Comparison of ENCODE assay signal across 27 cellular contexts in genomic region chr19:48711106-48711662, GRCh38. TPM values are rescaled to one million over a fixed set of nuclear protein-coding genes. Genes with fewer than 3 reads are reported as not detected.
DNase-seq lines count a peak whose midpoint lies in the region; ATAC-seq, FAIRE-seq and TF ChIP-seq lines count a peak whose summit lies in the region.
"Had no signal": no experiment of that assay in that cellular context is flagged by ENCODE, and none has a peak within 500 bp of the region (broad histone marks: within the 10 kb centered on the region; RNA-seq: fewer than 3 reads in every experiment).

No MANE protein-coding gene starts in this region.

- CTCF ChIA-PET in HepG2 (lab: Yijun Ruan, JAX; ENCODE audit: low intra/inter-chr PET ratio, low total read pairs): no interaction called here

- no peak overlapping the region for H3K4me3 ChIP-seq in HepG2 (replicated peaks in 1 of 3; ENCODE audit: insufficient read depth in 1 of 3, low read depth in 2 of 3, low read length in 3 of 3)
- H3K4me3 ChIP-seq in right lobe of liver: no peak overlapping the region
- H3K4me3 ChIP-seq: SJSA1 had no signal

- peak overlapping the region in 4 of 5 experiments; percentile 30 to 76 (median 42) for H3K4me3 Mint-ChIP-seq in brain
- H3K4me3 Mint-ChIP-seq in type B pancreatic cell: peak overlapping the region; percentile 65

- DNase-seq in HepG2 (ENCODE audit: low spot score) (no peak), right lobe of liver (no peak), HTR-8/SVneo (ENCODE audit: insufficient read length, low spot score) (no peak), type B pancreatic cell (ENCODE audit: extremely low spot score, unreplicated experiment) (no peak), epidermal melanocyte (ENCODE audit: insufficient read length, low spot score) (no peak), NCI-H1694 treated with DMSO at 0.1 percent for 48 hours (lab: John Stamatoyannopoulos, UW) (no peak)
- DNase-seq: AML-193; C1 segment of cervical spinal cord; DMS153; DND-41; GOT3; HCEC 1CT; Karpas-422; NCI-H1092; NCI-H1417 treated with DMSO at 0.1 percent for 48 hours; NCI-H187; NCI-H446 treated with DMSO at 0.1 percent for 48 hours; NCI-H526; NCI-H82; NK-92 treated with Interleukin-12 subunit alpha and Interleukin-12 subunit beta, amount 100 ng/mL, for 24 hours; PC-3; Right ventricle myocardium superior had no signal

- H2AFZ ChIP-seq in HepG2 (ENCODE audit: low read length): no peak overlapping the region

- peaks cover 22% of the 10 kb centered on the region; the same call in 1 of the 2 replicates for H3K4me1 ChIP-seq in HepG2 (ENCODE audit: insufficient read depth, low read length)
- peaks cover 0 to 3% (median 0%) of the 10 kb centered on the region in 4 donors for H3K4me1 ChIP-seq in right lobe of liver

- no peak overlapping the region for H3K9ac ChIP-seq in HepG2 (ENCODE audit: insufficient read depth, low read depth, low read length)

- no peaks in the 10 kb centered on the region for H3K27me3 ChIP-seq in HepG2 (ENCODE audit: control insufficient read depth in 1 of 2, insufficient read depth in 2 of 2, low read length in 2 of 2)
- H3K27me3 ChIP-seq in right lobe of liver: no peaks in the 10 kb centered on the region
- H3K27me3 ChIP-seq: SJSA1 had no signal

- in situ Hi-C loops in HepG2 (cut with HindIII; ENCODE audit: extremely low pct_ligation_motif_present, low pct_unique_long_range_greater_than_20kb): no loop called here

- H3K4me1 Mint-ChIP-seq in brain (peaks cover 36% of the 10 kb centered on the region), type B pancreatic cell (ENCODE audit: unreplicated experiment) (peaks cover 23% of the 10 kb centered on the region)

- TF ChIP-seq CTCF in HepG2 (CRISPR knock-in tag; IDR thresholded peaks at IDR 0.05): no peak
- no peak for TF ChIP-seq CTCF in right lobe of liver (IDR thresholded peaks at IDR 0.05)
- TF ChIP-seq CTCF in brain (conservative IDR thresholded peaks at IDR 0.05): no peak
- no peak for TF ChIP-seq CTCF in type B pancreatic cell (conservative IDR thresholded peaks at IDR 0.05)

- TF ChIP-seq POLR2A in HepG2 (IDR thresholded peaks at IDR 0.05; ENCODE audit: insufficient read depth in 1 of 2, low read depth in 2 of 2, low read length in 2 of 2) (no peak), right lobe of liver (IDR thresholded peaks at IDR 0.05) (no peak)

- H3K4me2 ChIP-seq in HepG2 (ENCODE audit: low read depth, low read length): no peak overlapping the region

- H3K36me3 Mint-ChIP-seq in brain: peaks cover 30% of the 10 kb centered on the region
- peaks cover 3% of the 10 kb centered on the region for H3K36me3 Mint-ChIP-seq in type B pancreatic cell

- peaks cover 5% of the 10 kb centered on the region for H3K79me2 ChIP-seq in HepG2 (ENCODE audit: insufficient read depth, low read length)

- H3K9me3 ChIP-seq in HepG2 (ENCODE audit: low read length) (peaks cover 4% of the 10 kb centered on the region; the same call in 1 of the 2 replicates), right lobe of liver (no peaks in the 10 kb centered on the region)
- H3K9me3 ChIP-seq: SJSA1 had no signal

- no peak for TF ChIP-seq RAD21 in HepG2 (CRISPR knock-in tag; IDR thresholded peaks at IDR 0.05)

- no peaks in the 10 kb centered on the region for H3K36me3 ChIP-seq in HepG2 (replicated peaks in 1 of 2; ENCODE audit: control insufficient read depth in 1 of 2, insufficient read depth in 2 of 2, low read length in 2 of 2)
- no peaks in the 10 kb centered on the region for H3K36me3 ChIP-seq in right lobe of liver
- H3K36me3 ChIP-seq: SJSA1 had no signal

- intact Hi-C loops in HepG2 (cut with micrococcal nuclease; ENCODE audit: unreplicated experiment): loop anchor here (5.0 kb wide), 1 partner anchor 34 kb away; no protein-coding TSS in a partner anchor
- intact Hi-C loops in right lobe of liver (cut with DNase I): no loop called here

- H3K9me3 Mint-ChIP-seq in brain (peaks cover 0 to 17% (median 3%) of the 10 kb centered on the region in 5 experiments), type B pancreatic cell (no peaks in the 10 kb centered on the region)

- H3K27me3 Mint-ChIP-seq in brain: no peaks in the 10 kb centered on the region
- H3K27me3 Mint-ChIP-seq in type B pancreatic cell: no peaks in the 10 kb centered on the region

- H4K20me1 ChIP-seq in HepG2 (ENCODE audit: insufficient read depth, low read length): no peaks in the 10 kb centered on the region

- BruUV-seq in HepG2 (replicated peaks; lab: Mats Ljungman, UMichigan): no TSS peak

- no peak for FAIRE-seq in HepG2 (lab: Jason Lieb, UNC)
- FAIRE-seq in HTR-8/SVneo (lab: Jason Lieb, UNC): peak; percentile 9
- FAIRE-seq: A204.1 had no signal

- H3K27ac ChIP-seq in HepG2 (ENCODE audit: extremely low read length, insufficient read depth, low read length) (no peak overlapping the region), right lobe of liver (no peak overlapping the region)
- H3K27ac ChIP-seq: SJSA1 had no signal

- POLR2A ChIA-PET in HepG2 (lab: Yijun Ruan, JAX): interaction anchor here (1.6 to 1.8 kb wide), 2 partner anchors 9 to 15 kb away, joined by 4 to 5 read pairs; partner anchors contain the start of gene FUT2

- H3K27ac Mint-ChIP-seq in brain (no peak overlapping the region), type B pancreatic cell (no peak overlapping the region)

- TF ChIP-seq EP300 in HepG2 (IDR thresholded peaks at IDR 0.05; ENCODE audit: low read depth in 2 of 2, low read length in 2 of 2) (no peak), HepG2 (CRISPR knock-in tag; IDR thresholded peaks at IDR 0.05; ENCODE audit: borderline replicate concordance) (no peak)

- WGBS in HepG2 (ENCODE audit: low lambda C conversion rate): 98% methylated on average over 4 of the region's 4 CpGs
- 72% methylated on average over 3 of the region's 4 CpGs for WGBS in right lobe of liver (ENCODE audit: insufficient coverage, low coverage, low lambda C conversion rate, missing lambda C conversion rate)

- no peak for ATAC-seq in HepG2
- no peak for ATAC-seq in right lobe of liver
- no peak for ATAC-seq in GM18858 (IDR thresholded peaks at IDR 0.05; ENCODE audit: unreplicated experiment)
- ATAC-seq: PC-3 had no signal

RNA-seq across cellular contexts. Expression of gene MAMSTR, which starts 8.3 kb away (rescaled TPM):
- total RNA-seq in HepG2 (2016; rRNA removed; fragmentation: Illumina TruSeq; extraction: Trizol) (2.0 and 2.2 TPM in 2 replicates), right lobe of liver (under 1 TPM in 5 of 6 experiments, not detected in 1; 0.22 to 0.37 (median 0.24) TPM), type B pancreatic cell (ENCODE audit: low replicate concordance) (2.0 and 3.6 TPM in 2 replicates)
- total RNA-seq in HepG2 (2016; cell fraction: cytosol; rRNA removed; fragmentation: Illumina TruSeq; extraction: Trizol; ENCODE audit: low read depth): 2.4 and 2.6 TPM in 2 replicates
- 1.4 and 2.1 TPM in 2 replicates for total RNA-seq in HepG2 (2016; cell fraction: insoluble cytoplasmic fraction; rRNA removed; fragmentation: Illumina TruSeq; extraction: Trizol)
- 2.7 and 3.4 TPM in 2 replicates for total RNA-seq in HepG2 (2016; cell fraction: membrane; rRNA removed; fragmentation: Illumina TruSeq; extraction: Trizol)
- total RNA-seq in HepG2 (2016; cell fraction: nucleus; rRNA removed; fragmentation: Illumina TruSeq; extraction: Trizol): 2.1 and 2.5 TPM in 2 replicates
- polyA plus RNA-seq in HepG2 (2011; rRNA removed) (2.4 and 2.7 TPM in 2 replicates), brain (ENCODE audit: insufficient read depth, low read depth, low replicate concordance) (3.6 TPM)
- polyA plus RNA-seq in HepG2 (2011; cell fraction: cytosol; rRNA removed): 1.4 and 1.7 TPM in 2 replicates
- polyA plus RNA-seq in HepG2 (2011; cell fraction: nucleus; rRNA removed): 7.2 and 7.7 TPM in 2 replicates
- 3.9 and 5.7 TPM in 2 replicates for polyA plus RNA-seq in HepG2 (2012)
- polyA plus RNA-seq in HepG2 (2016; cell fraction: cytosol; fragmentation: Illumina TruSeq; extraction: Trizol; ENCODE audit: low read depth): 2.3 and 3.3 TPM in 2 replicates
- polyA plus RNA-seq in HepG2 (2016; cell fraction: insoluble cytoplasmic fraction; fragmentation: Illumina TruSeq; extraction: Trizol; ENCODE audit: low read depth): 3.3 and 5.0 TPM in 2 replicates
- polyA plus RNA-seq in HepG2 (2016; cell fraction: membrane; fragmentation: Illumina TruSeq; extraction: Trizol; ENCODE audit: low read depth): 3.1 and 3.8 TPM in 2 replicates
- 8.7 and 10.3 TPM in 2 replicates for polyA plus RNA-seq in HepG2 (2016; cell fraction: nucleus; fragmentation: Illumina TruSeq; extraction: Trizol; ENCODE audit: insufficient read depth, low read depth)
- 1.3 and 3.6 TPM in 2 replicates for polyA minus RNA-seq in HepG2 (2011; rRNA and poly(A)+ RNA removed; ENCODE audit: low replicate concordance)
- 2.6 and 4.8 TPM in 2 replicates for polyA minus RNA-seq in HepG2 (2011; cell fraction: cytosol; rRNA and poly(A)+ RNA removed)
- 1.9 and 2.2 TPM in 2 replicates for polyA minus RNA-seq in HepG2 (2011; cell fraction: nucleus; rRNA and poly(A)+ RNA removed)

RNA-seq across cellular contexts. Expression of gene FUT2, which starts 15.4 kb away (rescaled TPM):
- total RNA-seq in HepG2 (2016; rRNA removed; fragmentation: Illumina TruSeq; extraction: Trizol): 0.07 TPM in 1 of 2 replicates, not detected in the other
- total RNA-seq in HepG2 (2016; cell fraction: cytosol; rRNA removed; fragmentation: Illumina TruSeq; extraction: Trizol; ENCODE audit: low read depth): 1.1 TPM in 1 of 2 replicates, not detected in the other
- 0.19 and 0.39 TPM in 2 replicates for total RNA-seq in HepG2 (2016; cell fraction: insoluble cytoplasmic fraction; rRNA removed; fragmentation: Illumina TruSeq; extraction: Trizol)
- 0.10 and 0.12 TPM in 2 replicates for total RNA-seq in HepG2 (2016; cell fraction: membrane; rRNA removed; fragmentation: Illumina TruSeq; extraction: Trizol)
- total RNA-seq in HepG2 (2016; cell fraction: nucleus; rRNA removed; fragmentation: Illumina TruSeq; extraction: Trizol): 0.16 TPM in 1 of 2 replicates, not detected in the other
- 0.10 TPM in 1 of 2 replicates, not detected in the other for polyA plus RNA-seq in HepG2 (2011; rRNA removed)
- not detected in 2 replicates for polyA plus RNA-seq in HepG2 (2011; cell fraction: cytosol; rRNA removed)
- polyA plus RNA-seq in HepG2 (2011; cell fraction: nucleus; rRNA removed): 0.21 TPM in 1 of 2 replicates, not detected in the other
- polyA plus RNA-seq in HepG2 (2012): 0.19 and 0.32 TPM in 2 replicates
- 0.03 TPM in 1 of 2 replicates, not detected in the other for polyA plus RNA-seq in HepG2 (2016; cell fraction: cytosol; fragmentation: Illumina TruSeq; extraction: Trizol; ENCODE audit: low read depth)
- not detected in 2 replicates for polyA plus RNA-seq in HepG2 (2016; cell fraction: insoluble cytoplasmic fraction; fragmentation: Illumina TruSeq; extraction: Trizol; ENCODE audit: low read depth)
- not detected in 2 replicates for polyA plus RNA-seq in HepG2 (2016; cell fraction: membrane; fragmentation: Illumina TruSeq; extraction: Trizol; ENCODE audit: low read depth)
- polyA plus RNA-seq in HepG2 (2016; cell fraction: nucleus; fragmentation: Illumina TruSeq; extraction: Trizol; ENCODE audit: insufficient read depth, low read depth): 0.15 TPM in 1 of 2 replicates, not detected in the other
- not detected in 2 replicates for polyA minus RNA-seq in HepG2 (2011; rRNA and poly(A)+ RNA removed; ENCODE audit: low replicate concordance)
- not detected in 2 replicates for polyA minus RNA-seq in HepG2 (2011; cell fraction: cytosol; rRNA and poly(A)+ RNA removed)
- polyA minus RNA-seq in HepG2 (2011; cell fraction: nucleus; rRNA and poly(A)+ RNA removed): not detected in 2 replicates
- total RNA-seq in right lobe of liver: 1 to 10 TPM in 1 of 6 experiments, not detected in 5; 2.6 TPM
- polyA plus RNA-seq in brain (ENCODE audit: insufficient read depth, low read depth, low replicate concordance): 3.1 TPM
- 9.0 and 13.3 TPM in 2 replicates for total RNA-seq in type B pancreatic cell (ENCODE audit: low replicate concordance)
- total RNA-seq: Right ventricle myocardium superior, RPMI7951, SJSA1 had no signal

RNA-seq across cellular contexts. Expression of gene RASIP1, which starts 29.2 kb away (rescaled TPM):
- total RNA-seq in HepG2 (2016; rRNA removed; fragmentation: Illumina TruSeq; extraction: Trizol): 0.44 and 0.49 TPM in 2 replicates
- total RNA-seq in HepG2 (2016; cell fraction: cytosol; rRNA removed; fragmentation: Illumina TruSeq; extraction: Trizol; ENCODE audit: low read depth): 0.18 and 0.20 TPM in 2 replicates
- total RNA-seq in HepG2 (2016; cell fraction: insoluble cytoplasmic fraction; rRNA removed; fragmentation: Illumina TruSeq; extraction: Trizol): 0.16 and 0.32 TPM in 2 replicates
- 0.09 and 0.24 TPM in 2 replicates for total RNA-seq in HepG2 (2016; cell fraction: membrane; rRNA removed; fragmentation: Illumina TruSeq; extraction: Trizol)
- total RNA-seq in HepG2 (2016; cell fraction: nucleus; rRNA removed; fragmentation: Illumina TruSeq; extraction: Trizol): 0.22 TPM in 1 of 2 replicates, not detected in the other
- polyA plus RNA-seq in HepG2 (2011; rRNA removed): 0.58 and 1.1 TPM in 2 replicates
- polyA plus RNA-seq in HepG2 (2011; cell fraction: cytosol; rRNA removed): 0.49 and 0.71 TPM in 2 replicates
- polyA plus RNA-seq in HepG2 (2011; cell fraction: nucleus; rRNA removed): 2.6 and 3.2 TPM in 2 replicates
- 1.3 and 1.9 TPM in 2 replicates for polyA plus RNA-seq in HepG2 (2012)
- 0.14 and 0.21 TPM in 2 replicates for polyA plus RNA-seq in HepG2 (2016; cell fraction: cytosol; fragmentation: Illumina TruSeq; extraction: Trizol; ENCODE audit: low read depth)
- polyA plus RNA-seq in HepG2 (2016; cell fraction: insoluble cytoplasmic fraction; fragmentation: Illumina TruSeq; extraction: Trizol; ENCODE audit: low read depth): 0.27 and 0.31 TPM in 2 replicates
- 0.11 and 0.30 TPM in 2 replicates for polyA plus RNA-seq in HepG2 (2016; cell fraction: membrane; fragmentation: Illumina TruSeq; extraction: Trizol; ENCODE audit: low read depth)
- polyA plus RNA-seq in HepG2 (2016; cell fraction: nucleus; fragmentation: Illumina TruSeq; extraction: Trizol; ENCODE audit: insufficient read depth, low read depth): 0.86 and 0.89 TPM in 2 replicates
- polyA minus RNA-seq in HepG2 (2011; rRNA and poly(A)+ RNA removed; ENCODE audit: low replicate concordance): 1.6 and 73.9 TPM in 2 replicates
- 0.79 and 0.89 TPM in 2 replicates for polyA minus RNA-seq in HepG2 (2011; cell fraction: cytosol; rRNA and poly(A)+ RNA removed)
- 1.1 and 1.2 TPM in 2 replicates for polyA minus RNA-seq in HepG2 (2011; cell fraction: nucleus; rRNA and poly(A)+ RNA removed)
- total RNA-seq in right lobe of liver: 1 to 10 TPM; 2.7 to 6.7 (median 4.9) TPM
- polyA plus RNA-seq in brain (ENCODE audit: insufficient read depth, low read depth, low replicate concordance): 4.7 TPM
- total RNA-seq in type B pancreatic cell (ENCODE audit: low replicate concordance): 1.9 and 4.6 TPM in 2 replicates

RNA-seq across cellular contexts. Expression of gene IZUMO1, which starts 35.5 kb away (rescaled TPM):
- total RNA-seq in HepG2 (2016; rRNA removed; fragmentation: Illumina TruSeq; extraction: Trizol): 0.22 TPM in 1 of 2 replicates, not detected in the other
- total RNA-seq in HepG2 (2016; cell fraction: cytosol; rRNA removed; fragmentation: Illumina TruSeq; extraction: Trizol; ENCODE audit: low read depth): not detected in 2 replicates
- total RNA-seq in HepG2 (2016; cell fraction: insoluble cytoplasmic fraction; rRNA removed; fragmentation: Illumina TruSeq; extraction: Trizol): 0.11 TPM in 1 of 2 replicates, not detected in the other
- total RNA-seq in HepG2 (2016; cell fraction: membrane; rRNA removed; fragmentation: Illumina TruSeq; extraction: Trizol): 0.59 TPM in 1 of 2 replicates, not detected in the other
- not detected in 2 replicates for total RNA-seq in HepG2 (2016; cell fraction: nucleus; rRNA removed; fragmentation: Illumina TruSeq; extraction: Trizol)
- 0.07 and 0.16 TPM in 2 replicates for polyA plus RNA-seq in HepG2 (2011; rRNA removed)
- polyA plus RNA-seq in HepG2 (2011; cell fraction: cytosol; rRNA removed): not detected in 2 replicates
- 1.2 and 1.7 TPM in 2 replicates for polyA plus RNA-seq in HepG2 (2011; cell fraction: nucleus; rRNA removed)
- polyA plus RNA-seq in HepG2 (2012): 0.09 and 0.50 TPM in 2 replicates
- not detected in 2 replicates for polyA plus RNA-seq in HepG2 (2016; cell fraction: cytosol; fragmentation: Illumina TruSeq; extraction: Trizol; ENCODE audit: low read depth)
- polyA plus RNA-seq in HepG2 (2016; cell fraction: insoluble cytoplasmic fraction; fragmentation: Illumina TruSeq; extraction: Trizol; ENCODE audit: low read depth): not detected in 2 replicates
- polyA plus RNA-seq in HepG2 (2016; cell fraction: membrane; fragmentation: Illumina TruSeq; extraction: Trizol; ENCODE audit: low read depth): not detected in 2 replicates
- 0.46 and 0.85 TPM in 2 replicates for polyA plus RNA-seq in HepG2 (2016; cell fraction: nucleus; fragmentation: Illumina TruSeq; extraction: Trizol; ENCODE audit: insufficient read depth, low read depth)
- 0.30 TPM in 1 of 2 replicates, not detected in the other for polyA minus RNA-seq in HepG2 (2011; rRNA and poly(A)+ RNA removed; ENCODE audit: low replicate concordance)
- polyA minus RNA-seq in HepG2 (2011; cell fraction: cytosol; rRNA and poly(A)+ RNA removed): not detected in 2 replicates
- polyA minus RNA-seq in HepG2 (2011; cell fraction: nucleus; rRNA and poly(A)+ RNA removed): 0.37 and 0.39 TPM in 2 replicates
- total RNA-seq in right lobe of liver: under 1 TPM in 5 of 6 experiments, not detected in 1; 0.10 to 0.35 (median 0.13) TPM
- 0.20 TPM for polyA plus RNA-seq in brain (ENCODE audit: insufficient read depth, low read depth, low replicate concordance)
- 2.2 and 4.8 TPM in 2 replicates for total RNA-seq in type B pancreatic cell (ENCODE audit: low replicate concordance)
- total RNA-seq: PC-3, SJSA1 had no signal

RNA-seq across cellular contexts. Expression of gene NTN5, which starts 38.4 kb away (rescaled TPM):
- total RNA-seq in HepG2 (2016; rRNA removed; fragmentation: Illumina TruSeq; extraction: Trizol) (not detected in 2 replicates), right lobe of liver (under 1 TPM in 2 of 6 experiments, not detected in 4; 0.11 to 0.32 TPM), type B pancreatic cell (ENCODE audit: low replicate concordance) (0.86 and 1.2 TPM in 2 replicates)
- not detected in 2 replicates for total RNA-seq in HepG2 (2016; cell fraction: cytosol; rRNA removed; fragmentation: Illumina TruSeq; extraction: Trizol; ENCODE audit: low read depth)
- not detected in 2 replicates for total RNA-seq in HepG2 (2016; cell fraction: insoluble cytoplasmic fraction; rRNA removed; fragmentation: Illumina TruSeq; extraction: Trizol)
- not detected in 2 replicates for total RNA-seq in HepG2 (2016; cell fraction: membrane; rRNA removed; fragmentation: Illumina TruSeq; extraction: Trizol)
- total RNA-seq in HepG2 (2016; cell fraction: nucleus; rRNA removed; fragmentation: Illumina TruSeq; extraction: Trizol): not detected in 2 replicates
- polyA plus RNA-seq in HepG2 (2011; rRNA removed) (0.03 and 0.05 TPM in 2 replicates), brain (ENCODE audit: insufficient read depth, low read depth, low replicate concordance) (0.78 TPM)
- polyA plus RNA-seq in HepG2 (2011; cell fraction: cytosol; rRNA removed): not detected in 2 replicates
- polyA plus RNA-seq in HepG2 (2011; cell fraction: nucleus; rRNA removed): 0.27 and 0.42 TPM in 2 replicates
- 0.12 TPM in 1 of 2 replicates, not detected in the other for polyA plus RNA-seq in HepG2 (2012)
- not detected in 2 replicates for polyA plus RNA-seq in HepG2 (2016; cell fraction: cytosol; fragmentation: Illumina TruSeq; extraction: Trizol; ENCODE audit: low read depth)
- polyA plus RNA-seq in HepG2 (2016; cell fraction: insoluble cytoplasmic fraction; fragmentation: Illumina TruSeq; extraction: Trizol; ENCODE audit: low read depth): not detected in 2 replicates
- not detected in 2 replicates for polyA plus RNA-seq in HepG2 (2016; cell fraction: membrane; fragmentation: Illumina TruSeq; extraction: Trizol; ENCODE audit: low read depth)
- not detected in 2 replicates for polyA plus RNA-seq in HepG2 (2016; cell fraction: nucleus; fragmentation: Illumina TruSeq; extraction: Trizol; ENCODE audit: insufficient read depth, low read depth)
- polyA minus RNA-seq in HepG2 (2011; rRNA and poly(A)+ RNA removed; ENCODE audit: low replicate concordance): not detected in 2 replicates
- not detected in 2 replicates for polyA minus RNA-seq in HepG2 (2011; cell fraction: cytosol; rRNA and poly(A)+ RNA removed)
- not detected in 2 replicates for polyA minus RNA-seq in HepG2 (2011; cell fraction: nucleus; rRNA and poly(A)+ RNA removed)
- total RNA-seq: Right ventricle myocardium superior, RPMI7951, SJSA1 had no signal
